ENCODE assay signal across 15 cellular contexts in genomic region chr9:134395727-134396257, GRCh38.
DNase-seq lines count a peak whose midpoint lies in the region; TF ChIP-seq lines count a peak whose summit lies in the region.
"Had no signal": no experiment of that assay in that cellular context is flagged by ENCODE, and none has a peak within 500 bp of the region (broad histone marks: within the 10 kb centered on the region; RNA-seq: fewer than 3 reads in every experiment).

No MANE protein-coding gene starts in this region.

- peak overlapping the region; percentile 75 for H3K4me3 Mint-ChIP-seq in activated CD4-positive, alpha-beta T cell treated with anti-CD3 and anti-CD28 coated beads, Interleukin-2, amount 10 ng/mL, durations not matched to agents 24 days and 14 days
- peak overlapping the region; percentile 71 to 94 (median 82) for H3K4me3 Mint-ChIP-seq in IgD-negative memory B cell
- H3K4me3 Mint-ChIP-seq in dendritic cell treated with granulocyte-macrophage colony-stimulating factor and Interleukin-4, amounts not matched to agents 40 ng/mL and 50 ng/mL, for 4 days, result peak overlapping the region; percentile 54
- no peak overlapping the region for H3K4me3 Mint-ChIP-seq in chondrocyte (ENCODE audit: unreplicated experiment)

- H3K9me3 ChIP-seq in GM23248 (ENCODE audit: low read depth), result no peaks in the 10 kb centered on the region
- H3K9me3 ChIP-seq: SK-N-SH had no signal

- no peak overlapping the region for H3K9ac ChIP-seq in GM23248
- H3K9ac ChIP-seq: SK-N-SH had no signal

- peaks cover 98% of the 10 kb centered on the region for H3K79me2 ChIP-seq in GM23248 (ENCODE audit: insufficient read depth)

- peaks cover 5% of the 10 kb centered on the region for H3K9me3 Mint-ChIP-seq in activated CD4-positive, alpha-beta T cell treated with anti-CD3 and anti-CD28 coated beads, Interleukin-2, amount 10 ng/mL, durations not matched to agents 24 days and 14 days
- peaks cover 0 to 3% (median 0%) of the 10 kb centered on the region in 3 donors for H3K9me3 Mint-ChIP-seq in IgD-negative memory B cell
- no peaks in the 10 kb centered on the region for H3K9me3 Mint-ChIP-seq in dendritic cell treated with granulocyte-macrophage colony-stimulating factor and Interleukin-4, amounts not matched to agents 40 ng/mL and 50 ng/mL, for 4 days
- H3K9me3 Mint-ChIP-seq in chondrocyte (ENCODE audit: low read depth), result no peaks in the 10 kb centered on the region

- H3K4me2 ChIP-seq in GM23248 (ENCODE audit: unreplicated experiment), result no peak overlapping the region
- H3K4me2 ChIP-seq: A549 had no signal

- H3K27me3 Mint-ChIP-seq in activated CD4-positive, alpha-beta T cell treated with anti-CD3 and anti-CD28 coated beads, Interleukin-2, amount 10 ng/mL, durations not matched to agents 24 days and 14 days, result peaks cover 5% of the 10 kb centered on the region
- peaks cover 1% of the 10 kb centered on the region for H3K27me3 Mint-ChIP-seq in IgD-negative memory B cell
- no peaks in the 10 kb centered on the region for H3K27me3 Mint-ChIP-seq in dendritic cell treated with granulocyte-macrophage colony-stimulating factor and Interleukin-4, amounts not matched to agents 40 ng/mL and 50 ng/mL, for 4 days
- no peaks in the 10 kb centered on the region for H3K27me3 Mint-ChIP-seq in chondrocyte (ENCODE audit: low read depth)

- H3K4me3 ChIP-seq in skin epidermis, result peak overlapping the region in 2 of 7 experiments; percentile 21
- H3K4me3 ChIP-seq in GM23248, result no peak overlapping the region
- H3K4me3 ChIP-seq: A549 had no signal

- intact Hi-C loops in activated CD4-positive, alpha-beta T cell treated with anti-CD3 and anti-CD28 coated beads, Interleukin-2, amount 10 ng/mL, durations not matched to agents 24 days and 14 days (cut with micrococcal nuclease), result no loop called here
- intact Hi-C loops in dendritic cell treated with granulocyte-macrophage colony-stimulating factor and Interleukin-4, amounts not matched to agents 40 ng/mL and 50 ng/mL, for 4 days (cut with micrococcal nuclease), result no loop called here

- peaks cover 3% of the 10 kb centered on the region for H3K36me3 Mint-ChIP-seq in activated CD4-positive, alpha-beta T cell treated with anti-CD3 and anti-CD28 coated beads, Interleukin-2, amount 10 ng/mL, durations not matched to agents 24 days and 14 days (ENCODE audit: low read depth)
- H3K36me3 Mint-ChIP-seq in IgD-negative memory B cell (no peaks in the 10 kb centered on the region), chondrocyte (ENCODE audit: low read depth) (no peaks in the 10 kb centered on the region)
- peaks cover 62% of the 10 kb centered on the region for H3K36me3 Mint-ChIP-seq in dendritic cell treated with granulocyte-macrophage colony-stimulating factor and Interleukin-4, amounts not matched to agents 40 ng/mL and 50 ng/mL, for 4 days (ENCODE audit: low read depth)

- WGBS in GM23248 (ENCODE audit: low coverage in 1 of 2, low lambda C conversion rate in 2 of 2, missing lambda C conversion rate in 2 of 2), 2 experiments, result 81 to 84% methylated on average over 13 of the region's 13 CpGs

- peaks cover 11% of the 10 kb centered on the region; the same call in 1 of the 2 replicates for H3K4me1 ChIP-seq in GM23248 (ENCODE audit: insufficient read depth)

- H3K27me3 ChIP-seq in GM23248 (replicated peaks; ENCODE audit: insufficient read depth), result no peaks in the 10 kb centered on the region

- in situ Hi-C loops in GM23248 (cut with MboI), result no loop called here
- in situ Hi-C loops in KBM-7 (cut with MboI; ENCODE audit: low pct_unique_long_range_greater_than_20kb, low sequenced_read_pairs), result no loop called here

- H4K20me1 ChIP-seq in GM23248 (ENCODE audit: insufficient read depth), result 0 out of 2 replicates have a peak, but pooled peaks cover 4% of the 10 kb centered on the region

- no peaks in the 10 kb centered on the region for H3K36me3 ChIP-seq in GM23248 (ENCODE audit: low read depth)

- H3K27ac ChIP-seq in skin epidermis (peak overlapping the region in 19 of 21 experiments; percentile 30 to 95 (median 76)), GM23248 (no peak overlapping the region)

- no peaks in the 10 kb centered on the region for H3K9me2 ChIP-seq in GM23248 (ENCODE audit: insufficient read depth)
- H3K9me2 ChIP-seq: SK-N-SH had no signal

- H3F3A ChIP-seq in GM23248 (ENCODE audit: insufficient read depth), result no peaks in the 10 kb centered on the region

- H2AFZ ChIP-seq in GM23248, result no peak overlapping the region

- no peak overlapping the region for H3K27ac Mint-ChIP-seq in activated CD4-positive, alpha-beta T cell treated with anti-CD3 and anti-CD28 coated beads, Interleukin-2, amount 10 ng/mL, durations not matched to agents 24 days and 14 days
- peak overlapping the region in 2 of 3 donors; percentile 84 to 92 for H3K27ac Mint-ChIP-seq in IgD-negative memory B cell
- H3K27ac Mint-ChIP-seq in dendritic cell treated with granulocyte-macrophage colony-stimulating factor and Interleukin-4, amounts not matched to agents 40 ng/mL and 50 ng/mL, for 4 days, result peak overlapping the region; percentile 75
- H3K27ac Mint-ChIP-seq in chondrocyte (ENCODE audit: unreplicated experiment), result no peak overlapping the region

- no peak for TF ChIP-seq CTCF in chondrocyte (IDR thresholded peaks at IDR 0.05)

- peaks cover 43% of the 10 kb centered on the region for H3K4me1 Mint-ChIP-seq in activated CD4-positive, alpha-beta T cell treated with anti-CD3 and anti-CD28 coated beads, Interleukin-2, amount 10 ng/mL, durations not matched to agents 24 days and 14 days
- H3K4me1 Mint-ChIP-seq in IgD-negative memory B cell (peaks cover 35 to 39% (median 35%) of the 10 kb centered on the region in 3 donors), chondrocyte (ENCODE audit: low read depth) (peaks cover 28% of the 10 kb centered on the region)
- peaks cover 84% of the 10 kb centered on the region for H3K4me1 Mint-ChIP-seq in dendritic cell treated with granulocyte-macrophage colony-stimulating factor and Interleukin-4, amounts not matched to agents 40 ng/mL and 50 ng/mL, for 4 days (ENCODE audit: low read depth)

- no peak for DNase-seq in activated CD4-positive, alpha-beta T cell treated with anti-CD3 and anti-CD28 coated beads, Interleukin-2, amount 10 ng/mL, durations not matched to agents 24 days and 14 days
- DNase-seq in activated CD4-positive, alpha-beta T cell treated with anti-CD3 and anti-CD28 coated beads for 1 hour, result no peak
- DNase-seq in chondrocyte (ENCODE audit: low spot score) (no peak), GM23248 (no peak), KBM-7 (no peak)
- DNase-seq: activated CD4-positive, CD25-positive, alpha-beta regulatory T cell treated with anti-CD3 and anti-CD28 coated beads, Interleukin-2, amount 50 U/mL, for 72 hours; dermis blood vessel endothelial cell; DMS53; NCI-H146; NCI-H774; SK-N-SH had no signal

Comparison
In these comparisons a context has a peak if more than half of its experiments do, and no peak if none do; other contexts are left out.
1. H3K27ac Mint-ChIP-seq: peak in IgD-negative memory B cell (2 of 3) and dendritic cell treated with granulocyte-macrophage colony-stimulating factor and Interleukin-4, amounts not matched to agents 40 ng/mL and 50 ng/mL, for 4 days (single experiment); none in activated CD4-positive, alpha-beta T cell treated with anti-CD3 and anti-CD28 coated beads, Interleukin-2, amount 10 ng/mL, durations not matched to agents 24 days and 14 days (single experiment) and chondrocyte (single experiment).